In genomic region chr7:2639994-2640830, GRCh38 we compare ENCODE assay signal across 12 cellular contexts. TPM values are rescaled to one million over a fixed set of nuclear protein-coding genes. Genes with fewer than 3 reads are reported as not detected.
DNase-seq lines count a peak whose midpoint lies in the region; ATAC-seq and TF ChIP-seq lines count a peak whose summit lies in the region.
"Had no signal": no experiment of that assay in that cellular context is flagged by ENCODE, and none has a peak within 500 bp of the region (broad histone marks: within the 10 kb centered on the region; RNA-seq: fewer than 3 reads in every experiment).

No MANE protein-coding gene starts in this region.

- H3K9me3 ChIP-seq in duodenal mucosa (ENCODE audit: control insufficient read depth in 1 of 2, low read length in 2 of 2), result no peaks in the 10 kb centered on the region
- H3K9me3 ChIP-seq: uterus had no signal

- H3K4me3 ChIP-seq in duodenal mucosa (ENCODE audit: low read depth in 1 of 2, low read length in 2 of 2), result no peak overlapping the region

- no peak for TF ChIP-seq CTCF in nephron (IDR thresholded peaks at IDR 0.05; ENCODE audit: unreplicated experiment in 3 of 3)

- intact Hi-C loops in activated T-helper 2 cell treated with anti-CD3 and anti-CD28 coated beads, Interferon-gamma antibody, Interleukin-2, Interleukin-4, amounts not matched to agents 10 μg/mL and 5 μg/mL and 100 μg/mL, durations not matched to agents 14 hours and 24 hours and 36 hours (cut with micrococcal nuclease), result no loop called here

- peaks cover 5% of the 10 kb centered on the region for H3K36me3 Mint-ChIP-seq in nephron (ENCODE audit: low read depth)
- no peaks in the 10 kb centered on the region for H3K36me3 Mint-ChIP-seq in activated T-helper 2 cell treated with anti-CD3 and anti-CD28 coated beads, Interferon-gamma antibody, Interleukin-2, Interleukin-4, amounts not matched to agents 10 μg/mL and 5 μg/mL and 100 μg/mL, durations not matched to agents 14 hours and 24 hours and 36 hours (ENCODE audit: low read depth)
- H3K36me3 Mint-ChIP-seq: activated naive CD8-positive, alpha-beta T cell treated with anti-CD3 and anti-CD28 coated beads, Interleukin-2, amount 10 ng/mL, durations not matched to agents 7 days and 5 days had no signal

- in situ Hi-C loops in ACHN (cut with HindIII; ENCODE audit: low pct_ligation_motif_present, low pct_unique_long_range_greater_than_20kb, low sequenced_read_pairs), result no loop called here

- no peak overlapping the region for H3K4me3 Mint-ChIP-seq in nephron
- no peak overlapping the region for H3K4me3 Mint-ChIP-seq in activated T-helper 2 cell treated with anti-CD3 and anti-CD28 coated beads, Interferon-gamma antibody, Interleukin-2, Interleukin-4, amounts not matched to agents 10 μg/mL and 5 μg/mL and 100 μg/mL, durations not matched to agents 14 hours and 24 hours and 36 hours (ENCODE audit: low read depth)
- H3K4me3 Mint-ChIP-seq: activated naive CD8-positive, alpha-beta T cell treated with anti-CD3 and anti-CD28 coated beads, Interleukin-2, amount 10 ng/mL, durations not matched to agents 7 days and 5 days had no signal

- H3K9ac ChIP-seq in duodenal mucosa (ENCODE audit: low read depth in 1 of 2, low read length in 2 of 2), result peak overlapping the region in 1 of 2 donors; percentile 4

- no peaks in the 10 kb centered on the region for H3K27me3 Mint-ChIP-seq in nephron (ENCODE audit: low read depth)
- no peaks in the 10 kb centered on the region for H3K27me3 Mint-ChIP-seq in activated T-helper 2 cell treated with anti-CD3 and anti-CD28 coated beads, Interferon-gamma antibody, Interleukin-2, Interleukin-4, amounts not matched to agents 10 μg/mL and 5 μg/mL and 100 μg/mL, durations not matched to agents 14 hours and 24 hours and 36 hours (ENCODE audit: low read depth)
- H3K27me3 Mint-ChIP-seq: activated naive CD8-positive, alpha-beta T cell treated with anti-CD3 and anti-CD28 coated beads, Interleukin-2, amount 10 ng/mL, durations not matched to agents 7 days and 5 days had no signal

- H3K27ac ChIP-seq in duodenal mucosa (ENCODE audit: low read depth, low read length), result peak overlapping the region; percentile 56

- H3K4me1 Mint-ChIP-seq in nephron, result peaks cover 37% of the 10 kb centered on the region
- peaks cover 10% of the 10 kb centered on the region for H3K4me1 Mint-ChIP-seq in activated T-helper 2 cell treated with anti-CD3 and anti-CD28 coated beads, Interferon-gamma antibody, Interleukin-2, Interleukin-4, amounts not matched to agents 10 μg/mL and 5 μg/mL and 100 μg/mL, durations not matched to agents 14 hours and 24 hours and 36 hours (ENCODE audit: low read depth)

- peak overlapping the region; percentile 89 to 98 (median 95) for H3K27ac Mint-ChIP-seq in nephron
- no peak overlapping the region for H3K27ac Mint-ChIP-seq in activated T-helper 2 cell treated with anti-CD3 and anti-CD28 coated beads, Interferon-gamma antibody, Interleukin-2, Interleukin-4, amounts not matched to agents 10 μg/mL and 5 μg/mL and 100 μg/mL, durations not matched to agents 14 hours and 24 hours and 36 hours
- H3K27ac Mint-ChIP-seq: activated naive CD8-positive, alpha-beta T cell treated with anti-CD3 and anti-CD28 coated beads, Interleukin-2, amount 10 ng/mL, durations not matched to agents 7 days and 5 days had no signal

- H3K36me3 ChIP-seq in duodenal mucosa (ENCODE audit: control insufficient read depth in 1 of 2, insufficient read depth in 2 of 2, low read length in 2 of 2), result no peaks in the 10 kb centered on the region
- H3K36me3 ChIP-seq: uterus had no signal

- peaks cover 20 to 39% of the 10 kb centered on the region in 2 donors for H3K4me1 ChIP-seq in duodenal mucosa (ENCODE audit: control insufficient read depth in 1 of 2, insufficient read depth in 2 of 2, low read length in 2 of 2)

- no peaks in the 10 kb centered on the region for H3K27me3 ChIP-seq in duodenal mucosa (ENCODE audit: control insufficient read depth in 1 of 2, insufficient read depth in 2 of 2, low read length in 2 of 2)
- H3K27me3 ChIP-seq: uterus had no signal

- H3K9me3 Mint-ChIP-seq in nephron, result no peaks in the 10 kb centered on the region
- H3K9me3 Mint-ChIP-seq in activated T-helper 2 cell treated with anti-CD3 and anti-CD28 coated beads, Interferon-gamma antibody, Interleukin-2, Interleukin-4, amounts not matched to agents 10 μg/mL and 5 μg/mL and 100 μg/mL, durations not matched to agents 14 hours and 24 hours and 36 hours, result no peaks in the 10 kb centered on the region
- H3K9me3 Mint-ChIP-seq: activated naive CD8-positive, alpha-beta T cell treated with anti-CD3 and anti-CD28 coated beads, Interleukin-2, amount 10 ng/mL, durations not matched to agents 7 days and 5 days had no signal

- no peak for ATAC-seq in GM21367 (IDR thresholded peaks at IDR 0.05; ENCODE audit: unreplicated experiment)

- DNase-seq in ACHN (peak; percentile 39), NCI-H2029 (lab: John Stamatoyannopoulos, UW) (peak; percentile 76), NCI-H1417 treated with DMSO at 0.1 percent for 48 hours (lab: John Stamatoyannopoulos, UW) (no peak), NCI-H748 (lab: John Stamatoyannopoulos, UW; ENCODE audit: unreplicated experiment) (no peak)
- no peak for DNase-seq in activated T-helper 2 cell treated with anti-CD3 and anti-CD28 coated beads, Interferon-gamma antibody, Interleukin-2, Interleukin-4, amounts not matched to agents 10 μg/mL and 5 μg/mL and 100 μg/mL, durations not matched to agents 14 hours and 24 hours and 36 hours (ENCODE audit: low spot score)
- DNase-seq: activated CD4-positive, CD25-positive, alpha-beta regulatory T cell treated with anti-CD3 and anti-CD28 coated beads, Interleukin-2, amount 50 U/mL, for 72 hours; activated naive CD8-positive, alpha-beta T cell treated with anti-CD3 and anti-CD28 coated beads, Interleukin-2, amount 10 ng/mL, durations not matched to agents 7 days and 5 days; MM.1S had no signal

RNA-seq across cellular contexts. Expression of gene TTYH3, which starts 8.4 kb away (rescaled TPM):
- 48.7 and 53.6 TPM in 2 replicates for total RNA-seq in activated T-helper 2 cell treated with anti-CD3 and anti-CD28 coated beads, Interferon-gamma antibody, Interleukin-2, Interleukin-4, amounts not matched to agents 10 μg/mL and 5 μg/mL and 100 μg/mL, durations not matched to agents 14 hours and 24 hours and 36 hours

RNA-seq across cellular contexts. Expression of gene AMZ1, which starts 47.8 kb away (rescaled TPM):
- total RNA-seq in activated T-helper 2 cell treated with anti-CD3 and anti-CD28 coated beads, Interferon-gamma antibody, Interleukin-2, Interleukin-4, amounts not matched to agents 10 μg/mL and 5 μg/mL and 100 μg/mL, durations not matched to agents 14 hours and 24 hours and 36 hours, result 0.07 and 0.14 TPM in 2 replicates

Comparison
In these comparisons a context has a peak if more than half of its experiments do, and no peak if none do; other contexts are left out.
1. DNase-seq: peak in ACHN (single experiment) and NCI-H2029 (single experiment); none in NCI-H1417 treated with DMSO at 0.1 percent for 48 hours (single experiment), NCI-H748 (single experiment) and activated T-helper 2 cell treated with anti-CD3 and anti-CD28 coated beads, Interferon-gamma antibody, Interleukin-2, Interleukin-4, amounts not matched to agents 10 μg/mL and 5 μg/mL and 100 μg/mL, durations not matched to agents 14 hours and 24 hours and 36 hours (single experiment).